ENCODE assay signal across 18 cellular contexts in the genomic region with DNA sequence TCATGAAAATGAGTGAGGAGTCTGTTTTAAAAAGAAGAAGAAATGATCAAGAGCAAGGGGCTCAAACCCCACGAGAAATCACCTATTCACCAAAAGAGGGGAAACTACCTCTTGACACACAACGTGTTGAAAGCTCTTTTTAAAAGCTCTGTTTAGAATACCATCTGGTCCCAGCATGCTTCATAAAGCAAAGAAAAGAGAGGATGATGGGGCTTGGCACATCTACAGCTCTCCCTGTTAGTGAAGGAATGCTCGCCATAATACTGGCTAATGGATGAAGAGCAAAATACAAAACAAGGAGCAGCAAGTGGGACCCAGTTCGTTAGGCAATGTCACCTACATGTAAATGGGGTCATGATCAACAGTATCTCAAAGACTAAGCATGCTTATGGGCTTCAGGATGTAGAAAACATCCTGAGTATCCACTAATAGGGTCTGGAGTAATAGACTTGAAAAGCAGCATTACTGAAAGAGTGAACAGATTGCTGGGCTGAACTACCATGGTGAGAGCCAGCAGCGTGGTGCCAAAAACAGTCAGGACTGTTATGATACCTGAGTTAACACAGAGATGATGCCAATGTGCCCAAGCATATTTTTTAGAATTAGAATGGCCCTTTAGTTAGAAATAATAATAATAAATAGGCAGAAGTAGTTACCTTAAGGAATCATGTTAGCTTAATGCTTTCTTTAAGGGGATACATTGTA.
DNase-seq lines count a peak whose midpoint lies in the region; FAIRE-seq and TF ChIP-seq lines count a peak whose summit lies in the region.
"Had no signal": no experiment of that assay in that cellular context is flagged by ENCODE, and none has a peak within 500 bp of the region (broad histone marks: within the 10 kb centered on the region; RNA-seq: fewer than 3 reads in every experiment).

No MANE protein-coding gene starts in this region.

- DNase-seq in NCI-H2171 treated with DMSO at 0.1 percent for 48 hours (lab: John Stamatoyannopoulos, UW): peak; percentile 48
- DNase-seq in NCI-H2171 (lab: John Stamatoyannopoulos, UW): no peak
- peak; percentile 25 for DNase-seq in NCI-H69 (lab: John Stamatoyannopoulos, UW)
- DNase-seq in cerebellar nuclear complex (lab: John Stamatoyannopoulos, UW): peak; percentile 19 to 86
- no peak for DNase-seq in kidney
- DNase-seq in amygdala (lab: John Stamatoyannopoulos, UW): no peak
- no peak for DNase-seq in inferior parietal cortex (ENCODE audit: extremely low spot score)
- DNase-seq: Calu3; CD8-positive, alpha-beta T cell; NCI-H1092 treated with DMSO at 0.1 percent for 48 hours; NCI-H146; NCI-H345; NCI-H526 treated with DMSO at 0.1 percent for 48 hours; Right ventricle myocardium superior; SW 1271 had no signal

- TF ChIP-seq CTCF in kidney (IDR thresholded peaks at IDR 0.05; ENCODE audit: borderline replicate concordance, extremely low read depth, insufficient read depth): no peak

- intact Hi-C loops in kidney (cut with DNase I): no loop called here

- no peaks in the 10 kb centered on the region for H3K9me3 ChIP-seq in kidney (ENCODE audit: control insufficient read depth in 1 of 2, low read length in 2 of 2)
- H3K9me3 ChIP-seq: BLaER1 treated with 17β-estradiol and CSF1 and Interleukin-3, amounts not matched to agents 10 nM and 100 nM; HAP-1 had no signal

- no peak overlapping the region for H3K4me3 ChIP-seq in kidney (ENCODE audit: low read length in 2 of 2)
- H3K4me3 ChIP-seq: BLaER1 treated with 17β-estradiol and CSF1 and Interleukin-3, amounts not matched to agents 10 nM and 100 nM; HAP-1 had no signal

- no peaks in the 10 kb centered on the region for H3K36me3 ChIP-seq in kidney (ENCODE audit: control insufficient read depth in 1 of 2, insufficient read depth in 2 of 2, low read length in 2 of 2)
- H3K36me3 ChIP-seq: BLaER1 treated with 17β-estradiol and CSF1 and Interleukin-3, amounts not matched to agents 10 nM and 100 nM; HAP-1 had no signal

- no peak overlapping the region for H3K9ac ChIP-seq in kidney (ENCODE audit: low read length in 2 of 2)
- H3K9ac ChIP-seq: BLaER1 treated with 17β-estradiol and CSF1 and Interleukin-3, amounts not matched to agents 10 nM and 100 nM had no signal

- no peaks in the 10 kb centered on the region for H3K4me1 ChIP-seq in kidney (ENCODE audit: control insufficient read depth in 1 of 2, insufficient read depth in 1 of 2, low read depth in 1 of 2, low read length in 2 of 2)
- H3K4me1 ChIP-seq: BLaER1 treated with 17β-estradiol and CSF1 and Interleukin-3, amounts not matched to agents 10 nM and 100 nM; HAP-1 had no signal

- no peak overlapping the region for H3K27ac ChIP-seq in kidney (ENCODE audit: low read depth in 2 of 2, low read length in 2 of 2)
- H3K27ac ChIP-seq: BLaER1 treated with 17β-estradiol and CSF1 and Interleukin-3, amounts not matched to agents 10 nM and 100 nM had no signal

- FAIRE-seq in kidney (lab: Jason Lieb, UNC): no peak
- FAIRE-seq: RCC 7860 had no signal

Comparison
In these comparisons a context has a peak if more than half of its experiments do, and no peak if none do; other contexts are left out.
1. DNase-seq: peak in NCI-H2171 treated with DMSO at 0.1 percent for 48 hours (single experiment), NCI-H69 (single experiment) and cerebellar nuclear complex (2 of 2); none in NCI-H2171 (single experiment), kidney (single experiment), amygdala (0 of 56) and inferior parietal cortex (single experiment).